Comparison of ENCODE assay signal across 26 cellular contexts in genomic region chr9:96342553-96343245, GRCh38. TPM values are rescaled to one million over a fixed set of nuclear protein-coding genes. Genes with fewer than 3 reads are reported as not detected.
DNase-seq lines count a peak whose midpoint lies in the region; ATAC-seq and TF ChIP-seq lines count a peak whose summit lies in the region.
"Had no signal": no experiment of that assay in that cellular context is flagged by ENCODE, and none has a peak within 500 bp of the region (broad histone marks: within the 10 kb centered on the region; RNA-seq: fewer than 3 reads in every experiment).

No MANE protein-coding gene starts in this region.

- no TSS peak for BruUV-seq in HCT116 (replicated peaks; lab: Mats Ljungman, UMichigan)

- RAD21 ChIA-PET in HCT116 (lab: Charles Lee; ENCODE audit: low non-redundant PET in 1 of 2, low total read pairs in 2 of 2, uncharacterized antibody in 2 of 2, unreplicated experiment in 2 of 2) = no interaction called here

- DNase-seq in HCT116 (ENCODE audit: low read depth, low spot score) (no peak), fibroblast of the aortic adventitia (ENCODE audit: low read depth) (peak; percentile 7), mesenchymal stem cell (peak; percentile 19), substantia nigra (lab: John Stamatoyannopoulos, UW) (no peak), NCI-H1930 (lab: John Stamatoyannopoulos, UW) (no peak), cerebellar nuclear complex (lab: John Stamatoyannopoulos, UW) (no peak)
- no peak for DNase-seq in activated naive CD8-positive, alpha-beta T cell treated with anti-CD3 and anti-CD28 coated beads for 36 hours
- DNase-seq: CD4-positive, CD25-positive, alpha-beta regulatory T cell; DMS 273 treated with DMSO at 0.1 percent for 48 hours; effector memory CD4-positive, alpha-beta T cell; H7; KG1; NCI-H146; NCI-H2171 treated with DMSO at 0.1 percent for 48 hours; NCI-H524 treated with DMSO at 0.1 percent for 48 hours; psoas muscle; small intestine; stimulated activated naive CD4-positive, alpha-beta T cell; T-helper 17 cell; tibial artery had no signal

- no peaks in the 10 kb centered on the region for H3K27me3 ChIP-seq in HCT116 (ENCODE audit: insufficient read depth, low read length)
- H3K27me3 ChIP-seq in mesenchymal stem cell (ENCODE audit: control insufficient read depth in 1 of 2, insufficient read depth in 1 of 2, low read length in 2 of 2) = no peaks in the 10 kb centered on the region
- H3K27me3 ChIP-seq: tibial artery had no signal

- H4K20me1 ChIP-seq in HCT116 (ENCODE audit: insufficient read depth) = no peaks in the 10 kb centered on the region

- H3K14ac ChIP-seq in mesenchymal stem cell (ENCODE audit: low read length in 2 of 2) = peak overlapping the region in 1 of 2 experiments; percentile 8

- no peak overlapping the region for H3K4me3 Mint-ChIP-seq in activated naive CD8-positive, alpha-beta T cell treated with anti-CD3 and anti-CD28 coated beads for 36 hours
- H3K4me3 Mint-ChIP-seq: CD4-positive, CD25-positive, alpha-beta regulatory T cell; T-helper 17 cell had no signal

- no peaks in the 10 kb centered on the region for H3K9me2 ChIP-seq in HCT116 (ENCODE audit: insufficient read depth)

- H3K4me3 ChIP-seq in HCT116 (replicated peaks in 1 of 2; ENCODE audit: low read depth in 1 of 2, low read length in 2 of 2) (no peak overlapping the region), fibroblast of the aortic adventitia (ENCODE audit: low read depth, low read length) (no peak overlapping the region), mesenchymal stem cell (ENCODE audit: insufficient read depth in 1 of 2, low read depth in 1 of 2, low read length in 2 of 2) (no peak overlapping the region)
- H3K4me3 ChIP-seq: psoas muscle, SK-N-MC, tibial artery had no signal

- H3K27ac Mint-ChIP-seq in activated naive CD8-positive, alpha-beta T cell treated with anti-CD3 and anti-CD28 coated beads for 36 hours = no peak overlapping the region
- H3K27ac Mint-ChIP-seq: CD4-positive, CD25-positive, alpha-beta regulatory T cell; T-helper 17 cell had no signal

- TF ChIP-seq CTCF in HCT116 (IDR thresholded peaks at IDR 0.05 in 2 of 3, conservative IDR thresholded peaks at IDR 0.05 in 1 of 3; ENCODE audit: borderline replicate concordance in 1 of 3, insufficient read depth in 1 of 3, low read depth in 2 of 3, low read length in 2 of 3) = no peak
- TF ChIP-seq CTCF in fibroblast of the aortic adventitia (IDR thresholded peaks at IDR 0.05; ENCODE audit: insufficient read depth, low read length) = no peak

- CTCF ChIA-PET in HCT116 (lab: Charles Lee) = interaction anchor here (0.9 kb wide), 1 partner anchor 15 kb away, joined by 4 read pairs; no protein-coding TSS in a partner anchor

- 92% methylated on average over 21 of the region's 21 CpGs for WGBS in mesenchymal stem cell

- H3K4me1 ChIP-seq in HCT116 (ENCODE audit: control insufficient read depth in 1 of 2, insufficient read depth in 2 of 2, low read length in 2 of 2) = peaks cover 65 to 75% of the 10 kb centered on the region in 2 experiments
- peaks cover 10% of the 10 kb centered on the region for H3K4me1 ChIP-seq in mesenchymal stem cell (ENCODE audit: control insufficient read depth, insufficient read depth, low read depth, low read length)

- no peaks in the 10 kb centered on the region for H3K79me2 ChIP-seq in HCT116 (ENCODE audit: insufficient read depth, low read length)

- H3K4me2 ChIP-seq in HCT116 (ENCODE audit: low read length) (peak overlapping the region; percentile 42), mesenchymal stem cell (ENCODE audit: low read length, poor library complexity, severe bottlenecking) (no peak overlapping the region)

- intact Hi-C loops in HCT116 (cut with micrococcal nuclease) = loop anchor here (5.0 kb wide), 2 partner anchors 40 to 75 kb away; partner anchors contain the start of genes SLC35D2 and ZNF367

- POLR2A ChIA-PET in HCT116 (lab: Charles Lee) = no interaction called here

- no peaks in the 10 kb centered on the region for H3K9me3 ChIP-seq in HCT116 (ENCODE audit: control insufficient read depth in 1 of 2, insufficient read depth in 1 of 2, low read depth in 1 of 2, low read length in 2 of 2)
- no peaks in the 10 kb centered on the region for H3K9me3 ChIP-seq in mesenchymal stem cell (ENCODE audit: control insufficient read depth, low read length)
- H3K9me3 ChIP-seq: psoas muscle, tibial artery had no signal

- TF ChIP-seq POLR2A in HCT116 (IDR thresholded peaks at IDR 0.05; ENCODE audit: borderline replicate concordance, extremely low read depth, insufficient read depth, insufficient read length) = no peak

- no peak overlapping the region for H2AFZ ChIP-seq in HCT116 (ENCODE audit: low read depth, low read length, poor library complexity, severe bottlenecking)
- no peak overlapping the region for H2AFZ ChIP-seq in mesenchymal stem cell (ENCODE audit: low read depth, low read length)

- TF ChIP-seq RAD21 in HCT116 (IDR thresholded peaks at IDR 0.05; ENCODE audit: low read depth) = no peak

- no peaks in the 10 kb centered on the region for H3K9me3 Mint-ChIP-seq in activated naive CD8-positive, alpha-beta T cell treated with anti-CD3 and anti-CD28 coated beads for 36 hours
- H3K9me3 Mint-ChIP-seq: CD4-positive, CD25-positive, alpha-beta regulatory T cell had no signal

- peak overlapping the region; percentile 44 for H2BK15ac ChIP-seq in mesenchymal stem cell (ENCODE audit: low read depth, poor library complexity, severe bottlenecking)

- peak overlapping the region; percentile 79 for H2AK5ac ChIP-seq in mesenchymal stem cell (ENCODE audit: low read length, severe bottlenecking)

- no peaks in the 10 kb centered on the region for H3K36me3 Mint-ChIP-seq in activated naive CD8-positive, alpha-beta T cell treated with anti-CD3 and anti-CD28 coated beads for 36 hours

- H3K36me3 ChIP-seq in HCT116 (ENCODE audit: control insufficient read depth in 1 of 2, insufficient read depth in 2 of 2, low read length in 2 of 2) = no peaks in the 10 kb centered on the region
- peaks cover 12% of the 10 kb centered on the region in 2 experiments for H3K36me3 ChIP-seq in mesenchymal stem cell (ENCODE audit: control insufficient read depth in 1 of 2, insufficient read depth in 2 of 2, low read depth in 1 of 2, low read length in 2 of 2)

- peaks cover 10% of the 10 kb centered on the region for H3K79me1 ChIP-seq in mesenchymal stem cell (replicated peaks; ENCODE audit: low read length, poor library complexity, severe bottlenecking)

- no peak overlapping the region for H2BK120ac ChIP-seq in mesenchymal stem cell (ENCODE audit: low read depth, low read length)

- H3K4ac ChIP-seq in mesenchymal stem cell (ENCODE audit: low read depth in 1 of 2, low read length in 2 of 2) = peak overlapping the region; percentile 47 to 57

- peak overlapping the region in 1 of 2 experiments; percentile 87 for H2BK12ac ChIP-seq in mesenchymal stem cell (ENCODE audit: low read length in 2 of 2)

- no peak overlapping the region for H2BK5ac ChIP-seq in mesenchymal stem cell (ENCODE audit: low read depth, low read length, poor library complexity, severe bottlenecking)

- no peaks in the 10 kb centered on the region for H3K27me3 Mint-ChIP-seq in activated naive CD8-positive, alpha-beta T cell treated with anti-CD3 and anti-CD28 coated beads for 36 hours
- H3K27me3 Mint-ChIP-seq: CD4-positive, CD25-positive, alpha-beta regulatory T cell; T-helper 17 cell had no signal

- H4K8ac ChIP-seq in mesenchymal stem cell (ENCODE audit: low read length) = peak overlapping the region; percentile 21

- H3K18ac ChIP-seq in mesenchymal stem cell (ENCODE audit: low read depth in 1 of 2, low read length in 2 of 2) = peak overlapping the region; percentile 41 to 71

- H4K91ac ChIP-seq in mesenchymal stem cell (ENCODE audit: low read length) = peak overlapping the region; percentile 57

- ATAC-seq in HCT116 (no peak), HG03025 (IDR thresholded peaks at IDR 0.05; ENCODE audit: low FRiP score, unreplicated experiment) (no peak)
- ATAC-seq: psoas muscle, T-helper 17 cell had no signal

- H3K27ac ChIP-seq in HCT116 (ENCODE audit: low read depth, low read length) (peak overlapping the region; percentile 91), mesenchymal stem cell (ENCODE audit: low read length, poor library complexity, severe bottlenecking) (no peak overlapping the region), substantia nigra (ENCODE audit: low read depth, low read length, poor library complexity, severe bottlenecking) (peak overlapping the region; percentile 64)
- H3K27ac ChIP-seq: psoas muscle, SK-N-MC, tibial artery, VCaP had no signal

- no peak overlapping the region for H3K23ac ChIP-seq in mesenchymal stem cell (ENCODE audit: low read length in 2 of 2)

- H3K4me1 Mint-ChIP-seq in activated naive CD8-positive, alpha-beta T cell treated with anti-CD3 and anti-CD28 coated beads for 36 hours = peaks cover 8% of the 10 kb centered on the region
- H3K4me1 Mint-ChIP-seq: T-helper 17 cell had no signal

- H3K9ac ChIP-seq in HCT116 (ENCODE audit: low read length) (peak overlapping the region; percentile 38; the same call in 1 of the 2 replicates), mesenchymal stem cell (ENCODE audit: low read length) (no peak overlapping the region)

TF ChIP-seq in HCT116, 20 proteins besides CTCF, POLR2A, EP300 and RAD21:
- TF ChIP-seq JUND (IDR thresholded peaks at IDR 0.05) (no peak), ZNF274 (IDR thresholded peaks at IDR 0.05; ENCODE audit: low read depth, low read length) (no peak), EZH2phosphoT487 (IDR thresholded peaks at IDR 0.05; ENCODE audit: borderline replicate concordance) (no peak), ELF1 (IDR thresholded peaks at IDR 0.05; ENCODE audit: borderline replicate concordance, low read depth) (no peak), FOSL1 (IDR thresholded peaks at IDR 0.05; ENCODE audit: low read depth) (no peak), EZH2 (IDR thresholded peaks at IDR 0.05) (no peak), YY1 (IDR thresholded peaks at IDR 0.05; ENCODE audit: extremely low read depth, insufficient replicate concordance, low read depth, low read length) (no peak), EGR1 (IDR thresholded peaks at IDR 0.05; ENCODE audit: low read depth) (no peak)

RNA-seq across cellular contexts. Expression of gene HSD17B3, which starts 40.7 kb away (rescaled TPM):
- total RNA-seq in HCT116 (2021; ENCODE audit: unreplicated experiment) (0.37 TPM), fibroblast of the aortic adventitia (ENCODE audit: low replicate concordance) (not detected in 2 replicates)
- polyA plus RNA-seq in HCT116 (2012) = 0.17 and 0.20 TPM in 2 replicates
- not detected for polyA plus RNA-seq in mesenchymal stem cell (2013, experiment 1 of 2)
- 0.05 TPM for polyA plus RNA-seq in mesenchymal stem cell (2013, experiment 2 of 2)
- not detected for total RNA-seq in activated naive CD8-positive, alpha-beta T cell treated with anti-CD3 and anti-CD28 coated beads for 36 hours
- total RNA-seq: chondrocyte, RPMI7951 had no signal
- polyA plus RNA-seq: CD4-positive, CD25-positive, alpha-beta regulatory T cell; neural cell had no signal

RNA-seq across cellular contexts. Expression of gene SLC35D2, which starts 40.8 kb away (rescaled TPM):
- total RNA-seq in HCT116 (2021; ENCODE audit: unreplicated experiment) (32.5 TPM), fibroblast of the aortic adventitia (ENCODE audit: low replicate concordance) (7.8 and 14.6 TPM in 2 replicates)
- polyA plus RNA-seq in HCT116 (2012) = 23.2 and 27.6 TPM in 2 replicates
- 36.4 TPM for polyA plus RNA-seq in mesenchymal stem cell (2013, experiment 1 of 2)
- 37.6 TPM for polyA plus RNA-seq in mesenchymal stem cell (2013, experiment 2 of 2)
- total RNA-seq in activated naive CD8-positive, alpha-beta T cell treated with anti-CD3 and anti-CD28 coated beads for 36 hours = 1 to 10 TPM in 1 of 2 experiments, under 1 TPM in 1; 0.80 to 1.5 TPM

Comparison
In these comparisons a context has a peak if more than half of its experiments do, and no peak if none do; other contexts are left out.
1. DNase-seq: peak in fibroblast of the aortic adventitia (single experiment) and mesenchymal stem cell (single experiment); none in HCT116 (single experiment), substantia nigra (0 of 49), activated naive CD8-positive, alpha-beta T cell treated with anti-CD3 and anti-CD28 coated beads for 36 hours (single experiment), NCI-H1930 (0 of 2) and cerebellar nuclear complex (0 of 2).